ENCODE assay signal across 27 cellular contexts in genomic region chr10:10584164-10584563, GRCh38.
"Had no signal": no experiment of that assay in that cellular context is flagged by ENCODE, and none has a peak within 500 bp of the region (broad histone marks: within the 10 kb centered on the region; RNA-seq: fewer than 3 reads in every experiment).

No MANE protein-coding gene starts in this region.

- H3K9me3 Mint-ChIP-seq: naive B cell; nephron; stimulated activated effector memory CD8-positive, alpha-beta T cell treated with anti-CD3 and anti-CD28 coated beads, Interleukin-12 subunit alpha, Interleukin-12 subunit beta, amount 100 ng/mL, for 72 hours; stimulated activated naive CD8-positive, alpha-beta T cell treated with anti-CD3 and anti-CD28 coated beads, Interleukin-15, Interleukin-2, amounts not matched to agents 100 ng/mL and 50 ng/mL, for 24 hours had no signal

- H3K4me3 Mint-ChIP-seq: naive B cell; nephron; stimulated activated effector memory CD8-positive, alpha-beta T cell treated with anti-CD3 and anti-CD28 coated beads, Interleukin-12 subunit alpha, Interleukin-12 subunit beta, amount 100 ng/mL, for 72 hours; stimulated activated naive CD8-positive, alpha-beta T cell treated with anti-CD3 and anti-CD28 coated beads, Interleukin-15, Interleukin-2, amounts not matched to agents 100 ng/mL and 50 ng/mL, for 24 hours had no signal

- H3K36me3 Mint-ChIP-seq: naive B cell; stimulated activated effector memory CD8-positive, alpha-beta T cell treated with anti-CD3 and anti-CD28 coated beads, Interleukin-12 subunit alpha, Interleukin-12 subunit beta, amount 100 ng/mL, for 72 hours had no signal

- H3K4me1 ChIP-seq: psoas muscle, right lobe of liver, upper lobe of left lung, uterus had no signal

- H3K27ac Mint-ChIP-seq: naive B cell; nephron; stimulated activated effector memory CD8-positive, alpha-beta T cell treated with anti-CD3 and anti-CD28 coated beads, Interleukin-12 subunit alpha, Interleukin-12 subunit beta, amount 100 ng/mL, for 72 hours; stimulated activated naive CD8-positive, alpha-beta T cell treated with anti-CD3 and anti-CD28 coated beads, Interleukin-15, Interleukin-2, amounts not matched to agents 100 ng/mL and 50 ng/mL, for 24 hours had no signal

- H3K36me3 ChIP-seq: esophagus muscularis mucosa, gastrocnemius medialis, heart right ventricle, right lobe of liver, tibial artery, upper lobe of left lung, uterus had no signal

- DNase-seq: cortex of kidney; dorsolateral prefrontal cortex; effector CD8-positive, alpha-beta T cell; gastrocnemius medialis; heart right ventricle; hypothalamus; islet precursor cell; left ventricle myocardium superior; mesenchymal stem cell; midbrain; naive B cell; psoas muscle; retina; right lobe of liver; stimulated activated CD4-positive, alpha-beta T cell treated with anti-CD3 and anti-CD28 coated beads, Interleukin-4, amount 100 ng/mL, for 1 hour; stimulated activated CD8-positive, alpha-beta memory T cell treated with anti-CD3 and anti-CD28 coated beads, Interleukin-4, amount 100 ng/mL, for 48 hours; tibial artery; upper lobe of left lung; uterus had no signal

- H3K4me1 Mint-ChIP-seq: naive B cell; nephron; stimulated activated effector memory CD8-positive, alpha-beta T cell treated with anti-CD3 and anti-CD28 coated beads, Interleukin-12 subunit alpha, Interleukin-12 subunit beta, amount 100 ng/mL, for 72 hours had no signal

- H2AFZ ChIP-seq: parathyroid adenoma had no signal

- H3K9me3 ChIP-seq: esophagus muscularis mucosa, gastrocnemius medialis, heart right ventricle, psoas muscle, right lobe of liver, tibial artery, upper lobe of left lung, uterus had no signal

- H3K79me2 ChIP-seq: parathyroid adenoma had no signal

- H3K27me3 ChIP-seq: dorsolateral prefrontal cortex, esophagus muscularis mucosa, gastrocnemius medialis, heart right ventricle, right lobe of liver, tibial artery, upper lobe of left lung, uterus had no signal

- ATAC-seq: gastrocnemius medialis; heart right ventricle; left ventricle myocardium superior; psoas muscle; right lobe of liver; stimulated activated effector memory CD8-positive, alpha-beta T cell treated with anti-CD3 and anti-CD28 coated beads, Interleukin-12 subunit alpha, Interleukin-12 subunit beta, amount 100 ng/mL, for 72 hours had no signal

- FAIRE-seq: endometrium had no signal

- H3K4me3 ChIP-seq: dorsolateral prefrontal cortex, esophagus muscularis mucosa, gastrocnemius medialis, heart right ventricle, lung, psoas muscle, right lobe of liver, tibial artery, upper lobe of left lung, uterus had no signal

- H3K27ac ChIP-seq: dorsolateral prefrontal cortex, epithelial cell of prostate, esophagus muscularis mucosa, gastrocnemius medialis, heart right ventricle, parathyroid adenoma, psoas muscle, right lobe of liver, tibial artery, upper lobe of left lung, uterus had no signal

- H3K9ac ChIP-seq: parathyroid adenoma had no signal
